In the genomic region with DNA sequence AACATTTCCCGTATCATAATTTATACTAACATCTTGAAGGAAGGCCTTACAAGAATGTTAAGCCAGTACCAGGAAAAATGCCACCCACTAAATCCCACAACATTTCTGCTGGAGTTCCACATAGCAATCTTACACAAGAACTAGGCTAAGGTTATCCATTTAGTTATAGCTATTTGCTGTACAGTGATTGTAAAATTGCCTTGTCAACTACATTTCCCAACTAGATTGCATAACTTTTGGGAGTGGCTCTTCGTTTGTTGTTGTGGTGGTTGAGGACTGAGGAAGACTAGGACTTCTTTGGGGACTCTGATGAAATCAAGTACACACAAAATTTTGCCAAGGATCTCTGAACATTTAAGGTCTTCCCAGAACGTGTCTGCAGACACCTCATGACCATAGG, we compare ENCODE assay signal across 2 cellular contexts.
TF ChIP-seq lines count a peak whose summit lies in the region.

No MANE protein-coding gene starts in this region.

TF ChIP-seq in IMR-90, 13 proteins besides CTCF, POLR2A, EP300 and RAD21:
- TF ChIP-seq CHD1 (IDR thresholded peaks at IDR 0.05; ENCODE audit: low read depth, low read length) = no peak
- TF ChIP-seq RFX5 (IDR thresholded peaks at IDR 0.05; ENCODE audit: low read depth, low read length) = no peak
- TF ChIP-seq CEBPB (IDR thresholded peaks at IDR 0.05; ENCODE audit: low read depth, low read length) = 0 out of 2 replicates have a peak, but pooled peaks have one; percentile 22
- TF ChIP-seq MAZ (IDR thresholded peaks at IDR 0.05; ENCODE audit: borderline replicate concordance, low read depth, low read length) = no peak
- TF ChIP-seq, protein P1, sequence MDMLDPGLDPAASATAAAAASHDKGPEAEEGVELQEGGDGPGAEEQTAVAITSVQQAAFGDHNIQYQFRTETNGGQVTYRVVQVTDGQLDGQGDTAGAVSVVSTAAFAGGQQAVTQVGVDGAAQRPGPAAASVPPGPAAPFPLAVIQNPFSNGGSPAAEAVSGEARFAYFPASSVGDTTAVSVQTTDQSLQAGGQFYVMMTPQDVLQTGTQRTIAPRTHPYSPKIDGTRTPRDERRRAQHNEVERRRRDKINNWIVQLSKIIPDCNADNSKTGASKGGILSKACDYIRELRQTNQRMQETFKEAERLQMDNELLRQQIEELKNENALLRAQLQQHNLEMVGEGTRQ (IDR thresholded peaks at IDR 0.05; ENCODE audit: low read depth, low read length) = no peak
- no peak for TF ChIP-seq MXI1 (IDR thresholded peaks at IDR 0.05; ENCODE audit: borderline replicate concordance, low read depth, low read length)

TF ChIP-seq in K562, 482 proteins besides CTCF, POLR2A, EP300 and RAD21:
- TF ChIP-seq PRPF4 (IDR thresholded peaks at IDR 0.05; ENCODE audit: insufficient read depth, low read depth, low read length, poor library complexity, severe bottlenecking) = no peak
- TF ChIP-seq, protein P2, sequence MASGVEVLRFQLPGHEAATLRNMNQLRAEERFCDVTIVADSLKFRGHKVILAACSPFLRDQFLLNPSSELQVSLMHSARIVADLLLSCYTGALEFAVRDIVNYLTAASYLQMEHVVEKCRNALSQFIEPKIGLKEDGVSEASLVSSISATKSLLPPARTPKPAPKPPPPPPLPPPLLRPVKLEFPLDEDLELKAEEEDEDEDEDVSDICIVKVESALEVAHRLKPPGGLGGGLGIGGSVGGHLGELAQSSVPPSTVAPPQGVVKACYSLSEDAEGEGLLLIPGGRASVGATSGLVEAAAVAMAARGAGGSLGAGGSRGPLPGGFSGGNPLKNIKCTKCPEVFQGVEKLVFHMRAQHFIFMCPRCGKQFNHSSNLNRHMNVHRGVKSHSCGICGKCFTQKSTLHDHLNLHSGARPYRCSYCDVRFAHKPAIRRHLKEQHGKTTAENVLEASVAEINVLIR (CRISPR knock-in tag; IDR thresholded peaks at IDR 0.05) = no peak
- no peak for TF ChIP-seq ZSCAN32 (CRISPR knock-in tag; IDR thresholded peaks at IDR 0.05)
- TF ChIP-seq, protein P3, sequence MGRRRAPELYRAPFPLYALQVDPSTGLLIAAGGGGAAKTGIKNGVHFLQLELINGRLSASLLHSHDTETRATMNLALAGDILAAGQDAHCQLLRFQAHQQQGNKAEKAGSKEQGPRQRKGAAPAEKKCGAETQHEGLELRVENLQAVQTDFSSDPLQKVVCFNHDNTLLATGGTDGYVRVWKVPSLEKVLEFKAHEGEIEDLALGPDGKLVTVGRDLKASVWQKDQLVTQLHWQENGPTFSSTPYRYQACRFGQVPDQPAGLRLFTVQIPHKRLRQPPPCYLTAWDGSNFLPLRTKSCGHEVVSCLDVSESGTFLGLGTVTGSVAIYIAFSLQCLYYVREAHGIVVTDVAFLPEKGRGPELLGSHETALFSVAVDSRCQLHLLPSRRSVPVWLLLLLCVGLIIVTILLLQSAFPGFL (CRISPR knock-in tag; IDR thresholded peaks at IDR 0.05) = no peak
- no peak for TF ChIP-seq CEBPG (CRISPR knock-in tag; IDR thresholded peaks at IDR 0.05)
- TF ChIP-seq CEBPG (tag; conservative IDR thresholded peaks at IDR 0.05 in 1 of 2, IDR thresholded peaks at IDR 0.05 in 1 of 2) = peak in 1 of 2 experiments; percentile 42; a peak in 1 of 4 replicates
- no peak for TF ChIP-seq FOXA3 (CRISPR knock-in tag; conservative IDR thresholded peaks at IDR 0.05 in 1 of 2, IDR thresholded peaks at IDR 0.05 in 1 of 2)
- TF ChIP-seq, protein P4, sequence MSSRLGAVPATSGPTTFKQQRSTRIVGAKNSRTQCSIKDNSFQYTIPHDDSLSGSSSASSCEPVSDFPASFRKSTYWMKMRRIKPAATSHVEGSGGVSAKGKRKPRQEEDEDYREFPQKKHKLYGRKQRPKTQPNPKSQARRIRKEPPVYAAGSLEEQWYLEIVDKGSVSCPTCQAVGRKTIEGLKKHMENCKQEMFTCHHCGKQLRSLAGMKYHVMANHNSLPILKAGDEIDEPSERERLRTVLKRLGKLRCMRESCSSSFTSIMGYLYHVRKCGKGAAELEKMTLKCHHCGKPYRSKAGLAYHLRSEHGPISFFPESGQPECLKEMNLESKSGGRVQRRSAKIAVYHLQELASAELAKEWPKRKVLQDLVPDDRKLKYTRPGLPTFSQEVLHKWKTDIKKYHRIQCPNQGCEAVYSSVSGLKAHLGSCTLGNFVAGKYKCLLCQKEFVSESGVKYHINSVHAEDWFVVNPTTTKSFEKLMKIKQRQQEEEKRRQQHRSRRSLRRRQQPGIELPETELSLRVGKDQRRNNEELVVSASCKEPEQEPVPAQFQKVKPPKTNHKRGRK (tag; IDR thresholded peaks at IDR 0.05) = no peak
- TF ChIP-seq TOE1 (IDR thresholded peaks at IDR 0.05; ENCODE audit: borderline replicate concordance) = no peak
- TF ChIP-seq TOE1 (CRISPR knock-in tag; IDR thresholded peaks at IDR 0.05; ENCODE audit: borderline replicate concordance, low read depth) = no peak
- TF ChIP-seq CAMTA2 (CRISPR knock-in tag; conservative IDR thresholded peaks at IDR 0.05) = no peak
- TF ChIP-seq PHTF2 (CRISPR knock-in tag; IDR thresholded peaks at IDR 0.05) = no peak
- TF ChIP-seq, protein P5, sequence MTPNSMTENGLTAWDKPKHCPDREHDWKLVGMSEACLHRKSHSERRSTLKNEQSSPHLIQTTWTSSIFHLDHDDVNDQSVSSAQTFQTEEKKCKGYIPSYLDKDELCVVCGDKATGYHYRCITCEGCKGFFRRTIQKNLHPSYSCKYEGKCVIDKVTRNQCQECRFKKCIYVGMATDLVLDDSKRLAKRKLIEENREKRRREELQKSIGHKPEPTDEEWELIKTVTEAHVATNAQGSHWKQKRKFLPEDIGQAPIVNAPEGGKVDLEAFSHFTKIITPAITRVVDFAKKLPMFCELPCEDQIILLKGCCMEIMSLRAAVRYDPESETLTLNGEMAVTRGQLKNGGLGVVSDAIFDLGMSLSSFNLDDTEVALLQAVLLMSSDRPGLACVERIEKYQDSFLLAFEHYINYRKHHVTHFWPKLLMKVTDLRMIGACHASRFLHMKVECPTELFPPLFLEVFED (CRISPR knock-in tag; conservative IDR thresholded peaks at IDR 0.05) = no peak
- TF ChIP-seq ZC3H8 (IDR thresholded peaks at IDR 0.05) = no peak
- no peak for TF ChIP-seq ERF (CRISPR knock-in tag; IDR thresholded peaks at IDR 0.05)
- TF ChIP-seq CEBPB (tag; IDR thresholded peaks at IDR 0.05) = peak; percentile 79
- TF ChIP-seq MAFG (tag; conservative IDR thresholded peaks at IDR 0.05) = no peak
